Comparison of ENCODE assay signal across 2 cellular contexts in the genomic region with DNA sequence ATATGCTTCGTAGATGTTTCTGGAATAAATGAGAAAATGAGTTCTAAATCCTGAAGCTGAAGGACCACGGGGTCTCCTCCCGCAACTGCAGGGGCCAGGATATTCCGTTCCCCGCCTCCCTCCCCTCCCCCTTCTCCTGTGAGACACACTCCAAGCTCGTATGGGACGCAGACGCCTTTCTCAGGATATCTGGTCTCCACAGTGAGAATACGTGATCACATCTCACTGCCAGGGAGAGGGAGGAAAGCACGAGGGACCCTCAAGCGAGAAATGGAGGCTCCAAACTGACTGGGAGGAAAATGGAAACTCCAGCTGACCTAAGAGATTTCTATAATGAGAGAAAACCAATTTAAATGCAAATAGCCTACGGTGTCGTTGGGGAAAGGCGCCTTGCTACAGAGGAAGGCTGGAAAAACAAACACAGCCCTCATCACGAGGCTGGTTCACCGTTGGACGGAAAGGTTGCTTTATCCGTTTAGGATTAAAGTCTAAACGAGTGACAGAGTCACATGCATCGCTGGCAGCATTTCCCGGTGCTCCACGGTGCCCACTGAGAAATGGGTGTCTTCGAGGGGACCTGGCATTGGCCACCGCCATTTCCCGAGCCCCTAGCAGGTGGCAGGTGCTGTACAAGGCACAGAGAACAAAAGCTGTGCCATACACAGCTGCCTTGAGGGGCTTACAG.
TF ChIP-seq lines count a peak whose summit lies in the region.

No MANE protein-coding gene starts in this region.

TF ChIP-seq in HEK293, 187 proteins besides CTCF, POLR2A, EP300 and RAD21 (continued from another document):
- TF ChIP-seq, protein P1, sequence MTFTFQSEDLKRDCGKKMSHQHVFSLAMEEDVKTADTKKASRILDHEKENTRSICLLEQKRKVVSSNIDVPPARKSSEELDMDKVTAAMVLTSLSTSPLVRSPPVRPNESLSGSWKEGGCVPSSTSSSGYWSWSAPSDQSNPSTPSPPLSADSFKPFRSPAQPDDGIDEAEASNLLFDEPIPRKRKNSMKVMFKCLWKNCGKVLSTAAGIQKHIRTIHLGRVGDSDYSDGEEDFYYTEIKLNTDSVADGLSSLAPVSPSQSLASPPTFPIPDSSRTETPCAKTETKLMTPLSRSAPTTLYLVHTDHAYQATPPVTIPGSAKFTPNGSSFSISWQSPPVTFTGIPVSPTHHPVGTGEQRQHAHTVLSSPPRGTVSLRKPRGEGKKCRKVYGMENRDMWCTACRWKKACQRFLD (tag by site-specific recombination; IDR thresholded peaks at IDR 0.05): no peak
- TF ChIP-seq, protein P2, sequence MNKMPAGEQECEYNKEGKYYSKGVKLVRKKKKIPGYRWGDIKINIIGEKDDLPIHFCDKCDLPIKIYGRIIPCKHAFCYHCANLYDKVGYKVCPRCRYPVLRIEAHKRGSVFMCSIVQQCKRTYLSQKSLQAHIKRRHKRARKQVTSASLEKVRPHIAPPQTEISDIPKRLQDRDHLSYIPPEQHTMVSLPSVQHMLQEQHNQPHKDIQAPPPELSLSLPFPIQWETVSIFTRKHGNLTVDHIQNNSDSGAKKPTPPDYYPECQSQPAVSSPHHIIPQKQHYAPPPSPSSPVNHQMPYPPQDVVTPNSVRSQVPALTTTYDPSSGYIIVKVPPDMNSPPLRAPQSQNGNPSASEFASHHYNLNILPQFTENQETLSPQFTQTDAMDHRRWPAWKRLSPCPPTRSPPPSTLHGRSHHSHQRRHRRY (tag by site-specific recombination; IDR thresholded peaks at IDR 0.05): no peak

TF ChIP-seq in HepG2, 621 proteins besides CTCF, POLR2A, EP300 and RAD21 (continued from another document):
- TF ChIP-seq NR2F6 (IDR thresholded peaks at IDR 0.05): no peak
- no peak for TF ChIP-seq NR2F6 (CRISPR knock-in tag; IDR thresholded peaks at IDR 0.05)
- no peak for TF ChIP-seq SRSF4 (IDR thresholded peaks at IDR 0.05; ENCODE audit: low read depth, low read length, poor library complexity, severe bottlenecking)
- no peak for TF ChIP-seq ZKSCAN5 (CRISPR knock-in tag; IDR thresholded peaks at IDR 0.05)
- TF ChIP-seq ZNF501 (CRISPR knock-in tag; IDR thresholded peaks at IDR 0.05): no peak
- no peak for TF ChIP-seq ZNF382 (CRISPR knock-in tag; IDR thresholded peaks at IDR 0.05; ENCODE audit: borderline replicate concordance)
- TF ChIP-seq ADNP (CRISPR knock-in tag; IDR thresholded peaks at IDR 0.05): no peak
- TF ChIP-seq, protein P3, sequence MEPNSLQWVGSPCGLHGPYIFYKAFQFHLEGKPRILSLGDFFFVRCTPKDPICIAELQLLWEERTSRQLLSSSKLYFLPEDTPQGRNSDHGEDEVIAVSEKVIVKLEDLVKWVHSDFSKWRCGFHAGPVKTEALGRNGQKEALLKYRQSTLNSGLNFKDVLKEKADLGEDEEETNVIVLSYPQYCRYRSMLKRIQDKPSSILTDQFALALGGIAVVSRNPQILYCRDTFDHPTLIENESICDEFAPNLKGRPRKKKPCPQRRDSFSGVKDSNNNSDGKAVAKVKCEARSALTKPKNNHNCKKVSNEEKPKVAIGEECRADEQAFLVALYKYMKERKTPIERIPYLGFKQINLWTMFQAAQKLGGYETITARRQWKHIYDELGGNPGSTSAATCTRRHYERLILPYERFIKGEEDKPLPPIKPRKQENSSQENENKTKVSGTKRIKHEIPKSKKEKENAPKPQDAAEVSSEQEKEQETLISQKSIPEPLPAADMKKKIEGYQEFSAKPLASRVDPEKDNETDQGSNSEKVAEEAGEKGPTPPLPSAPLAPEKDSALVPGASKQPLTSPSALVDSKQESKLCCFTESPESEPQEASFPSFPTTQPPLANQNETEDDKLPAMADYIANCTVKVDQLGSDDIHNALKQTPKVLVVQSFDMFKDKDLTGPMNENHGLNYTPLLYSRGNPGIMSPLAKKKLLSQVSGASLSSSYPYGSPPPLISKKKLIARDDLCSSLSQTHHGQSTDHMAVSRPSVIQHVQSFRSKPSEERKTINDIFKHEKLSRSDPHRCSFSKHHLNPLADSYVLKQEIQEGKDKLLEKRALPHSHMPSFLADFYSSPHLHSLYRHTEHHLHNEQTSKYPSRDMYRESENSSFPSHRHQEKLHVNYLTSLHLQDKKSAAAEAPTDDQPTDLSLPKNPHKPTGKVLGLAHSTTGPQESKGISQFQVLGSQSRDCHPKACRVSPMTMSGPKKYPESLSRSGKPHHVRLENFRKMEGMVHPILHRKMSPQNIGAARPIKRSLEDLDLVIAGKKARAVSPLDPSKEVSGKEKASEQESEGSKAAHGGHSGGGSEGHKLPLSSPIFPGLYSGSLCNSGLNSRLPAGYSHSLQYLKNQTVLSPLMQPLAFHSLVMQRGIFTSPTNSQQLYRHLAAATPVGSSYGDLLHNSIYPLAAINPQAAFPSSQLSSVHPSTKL (CRISPR knock-in tag; IDR thresholded peaks at IDR 0.05): peak; percentile 18; the same call in 1 of the 2 replicates
- no peak for TF ChIP-seq ZNF556 (CRISPR knock-in tag; IDR thresholded peaks at IDR 0.05; ENCODE audit: borderline replicate concordance)
- TF ChIP-seq, protein P4, sequence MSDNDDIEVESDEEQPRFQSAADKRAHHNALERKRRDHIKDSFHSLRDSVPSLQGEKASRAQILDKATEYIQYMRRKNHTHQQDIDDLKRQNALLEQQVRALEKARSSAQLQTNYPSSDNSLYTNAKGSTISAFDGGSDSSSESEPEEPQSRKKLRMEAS (IDR thresholded peaks at IDR 0.05): peak; percentile 43; the same call in 1 of the 2 replicates
- no peak for TF ChIP-seq ZBTB8A (CRISPR knock-in tag; IDR thresholded peaks at IDR 0.05; ENCODE audit: borderline replicate concordance, low read depth)
- TF ChIP-seq HNF4A (CRISPR knock-in tag; IDR thresholded peaks at IDR 0.05): peak; percentile 22; the same call in 1 of the 2 replicates
- no peak for TF ChIP-seq ZNF550 (CRISPR knock-in tag; IDR thresholded peaks at IDR 0.05; ENCODE audit: borderline replicate concordance)
- TF ChIP-seq TEAD3 (CRISPR knock-in tag; optimal IDR thresholded peaks at IDR 0.05; ENCODE audit: borderline replicate concordance): peak; percentile 14
- TF ChIP-seq POGZ (CRISPR knock-in tag; IDR thresholded peaks at IDR 0.05): 0 out of 2 replicates have a peak, but pooled peaks have one; percentile 28
- 0 out of 2 replicates have a peak, but pooled peaks have one; percentile 15 for TF ChIP-seq BHLHE40 (IDR thresholded peaks at IDR 0.05; ENCODE audit: low read length)
- no peak for TF ChIP-seq SMAD3 (CRISPR knock-in tag; IDR thresholded peaks at IDR 0.05)
- TF ChIP-seq ZNF629 (CRISPR knock-in tag; conservative IDR thresholded peaks at IDR 0.05): peak; percentile 81
- TF ChIP-seq, protein P5, sequence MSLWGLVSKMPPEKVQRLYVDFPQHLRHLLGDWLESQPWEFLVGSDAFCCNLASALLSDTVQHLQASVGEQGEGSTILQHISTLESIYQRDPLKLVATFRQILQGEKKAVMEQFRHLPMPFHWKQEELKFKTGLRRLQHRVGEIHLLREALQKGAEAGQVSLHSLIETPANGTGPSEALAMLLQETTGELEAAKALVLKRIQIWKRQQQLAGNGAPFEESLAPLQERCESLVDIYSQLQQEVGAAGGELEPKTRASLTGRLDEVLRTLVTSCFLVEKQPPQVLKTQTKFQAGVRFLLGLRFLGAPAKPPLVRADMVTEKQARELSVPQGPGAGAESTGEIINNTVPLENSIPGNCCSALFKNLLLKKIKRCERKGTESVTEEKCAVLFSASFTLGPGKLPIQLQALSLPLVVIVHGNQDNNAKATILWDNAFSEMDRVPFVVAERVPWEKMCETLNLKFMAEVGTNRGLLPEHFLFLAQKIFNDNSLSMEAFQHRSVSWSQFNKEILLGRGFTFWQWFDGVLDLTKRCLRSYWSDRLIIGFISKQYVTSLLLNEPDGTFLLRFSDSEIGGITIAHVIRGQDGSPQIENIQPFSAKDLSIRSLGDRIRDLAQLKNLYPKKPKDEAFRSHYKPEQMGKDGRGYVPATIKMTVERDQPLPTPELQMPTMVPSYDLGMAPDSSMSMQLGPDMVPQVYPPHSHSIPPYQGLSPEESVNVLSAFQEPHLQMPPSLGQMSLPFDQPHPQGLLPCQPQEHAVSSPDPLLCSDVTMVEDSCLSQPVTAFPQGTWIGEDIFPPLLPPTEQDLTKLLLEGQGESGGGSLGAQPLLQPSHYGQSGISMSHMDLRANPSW (CRISPR knock-in tag; IDR thresholded peaks at IDR 0.05; ENCODE audit: borderline replicate concordance): no peak
- TF ChIP-seq, protein P6, sequence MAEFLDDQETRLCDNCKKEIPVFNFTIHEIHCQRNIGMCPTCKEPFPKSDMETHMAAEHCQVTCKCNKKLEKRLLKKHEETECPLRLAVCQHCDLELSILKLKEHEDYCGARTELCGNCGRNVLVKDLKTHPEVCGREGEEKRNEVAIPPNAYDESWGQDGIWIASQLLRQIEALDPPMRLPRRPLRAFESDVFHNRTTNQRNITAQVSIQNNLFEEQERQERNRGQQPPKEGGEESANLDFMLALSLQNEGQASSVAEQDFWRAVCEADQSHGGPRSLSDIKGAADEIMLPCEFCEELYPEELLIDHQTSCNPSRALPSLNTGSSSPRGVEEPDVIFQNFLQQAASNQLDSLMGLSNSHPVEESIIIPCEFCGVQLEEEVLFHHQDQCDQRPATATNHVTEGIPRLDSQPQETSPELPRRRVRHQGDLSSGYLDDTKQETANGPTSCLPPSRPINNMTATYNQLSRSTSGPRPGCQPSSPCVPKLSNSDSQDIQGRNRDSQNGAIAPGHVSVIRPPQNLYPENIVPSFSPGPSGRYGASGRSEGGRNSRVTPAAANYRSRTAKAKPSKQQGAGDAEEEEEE (CRISPR knock-in tag; IDR thresholded peaks at IDR 0.05; ENCODE audit: borderline replicate concordance): no peak
- TF ChIP-seq ZNF337 (CRISPR knock-in tag; IDR thresholded peaks at IDR 0.05; ENCODE audit: borderline replicate concordance, low read depth): no peak
- no peak for TF ChIP-seq FOSL1 (CRISPR knock-in tag; IDR thresholded peaks at IDR 0.05; ENCODE audit: borderline replicate concordance)
- no peak for TF ChIP-seq KAT8 (CRISPR knock-in tag; IDR thresholded peaks at IDR 0.05)
- TF ChIP-seq, protein P7, sequence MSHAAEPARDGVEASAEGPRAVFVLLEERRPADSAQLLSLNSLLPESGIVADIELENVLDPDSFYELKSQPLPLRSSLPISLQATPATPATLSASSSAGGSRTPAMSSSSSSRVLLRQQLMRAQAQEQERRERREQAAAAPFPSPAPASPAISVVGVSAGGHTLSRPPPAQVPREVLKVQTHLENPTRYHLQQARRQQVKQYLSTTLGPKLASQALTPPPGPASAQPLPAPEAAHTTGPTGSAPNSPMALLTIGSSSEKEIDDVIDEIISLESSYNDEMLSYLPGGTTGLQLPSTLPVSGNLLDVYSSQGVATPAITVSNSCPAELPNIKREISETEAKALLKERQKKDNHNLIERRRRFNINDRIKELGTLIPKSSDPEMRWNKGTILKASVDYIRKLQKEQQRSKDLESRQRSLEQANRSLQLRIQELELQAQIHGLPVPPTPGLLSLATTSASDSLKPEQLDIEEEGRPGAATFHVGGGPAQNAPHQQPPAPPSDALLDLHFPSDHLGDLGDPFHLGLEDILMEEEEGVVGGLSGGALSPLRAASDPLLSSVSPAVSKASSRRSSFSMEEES (CRISPR knock-in tag; IDR thresholded peaks at IDR 0.05): peak; percentile 80
- TF ChIP-seq, protein P8, sequence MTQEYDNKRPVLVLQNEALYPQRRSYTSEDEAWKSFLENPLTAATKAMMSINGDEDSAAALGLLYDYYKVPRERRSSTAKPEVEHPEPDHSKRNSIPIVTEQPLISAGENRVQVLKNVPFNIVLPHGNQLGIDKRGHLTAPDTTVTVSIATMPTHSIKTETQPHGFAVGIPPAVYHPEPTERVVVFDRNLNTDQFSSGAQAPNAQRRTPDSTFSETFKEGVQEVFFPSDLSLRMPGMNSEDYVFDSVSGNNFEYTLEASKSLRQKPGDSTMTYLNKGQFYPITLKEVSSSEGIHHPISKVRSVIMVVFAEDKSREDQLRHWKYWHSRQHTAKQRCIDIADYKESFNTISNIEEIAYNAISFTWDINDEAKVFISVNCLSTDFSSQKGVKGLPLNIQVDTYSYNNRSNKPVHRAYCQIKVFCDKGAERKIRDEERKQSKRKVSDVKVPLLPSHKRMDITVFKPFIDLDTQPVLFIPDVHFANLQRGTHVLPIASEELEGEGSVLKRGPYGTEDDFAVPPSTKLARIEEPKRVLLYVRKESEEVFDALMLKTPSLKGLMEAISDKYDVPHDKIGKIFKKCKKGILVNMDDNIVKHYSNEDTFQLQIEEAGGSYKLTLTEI (CRISPR knock-in tag; conservative IDR thresholded peaks at IDR 0.05): no peak
- no peak for TF ChIP-seq AGO2 (optimal IDR thresholded peaks at IDR 0.05; ENCODE audit: low read depth, low read length)
- no peak for TF ChIP-seq ZNF205 (CRISPR knock-in tag; IDR thresholded peaks at IDR 0.05)
